In genomic region chr17:8963665-8964258, GRCh38 we compare ENCODE assay signal across 13 cellular contexts. TPM values are rescaled to one million over a fixed set of nuclear protein-coding genes. Genes with fewer than 3 reads are reported as not detected.
DNase-seq lines count a peak whose midpoint lies in the region; ATAC-seq and TF ChIP-seq lines count a peak whose summit lies in the region.
"Had no signal": no experiment of that assay in that cellular context is flagged by ENCODE, and none has a peak within 500 bp of the region (broad histone marks: within the 10 kb centered on the region; RNA-seq: fewer than 3 reads in every experiment).

No MANE protein-coding gene starts in this region.

- no peak for TF ChIP-seq CTCF in left ventricle myocardium inferior (IDR thresholded peaks at IDR 0.05; ENCODE audit: borderline replicate concordance)
- no peak for TF ChIP-seq CTCF in esophagus squamous epithelium (IDR thresholded peaks at IDR 0.05)
- TF ChIP-seq CTCF in type B pancreatic cell (conservative IDR thresholded peaks at IDR 0.05) = no peak

- no peak for ATAC-seq in T-helper 17 cell
- ATAC-seq in HG03378 (IDR thresholded peaks at IDR 0.05; ENCODE audit: unreplicated experiment) = no peak

- intact Hi-C loops in left ventricle myocardium inferior (cut with micrococcal nuclease) = no loop called here
- intact Hi-C loops in cardiac septum (cut with DNase I) = no loop called here
- intact Hi-C loops in esophagus squamous epithelium (cut with DNase I) = no loop called here

- no peaks in the 10 kb centered on the region for H3K36me3 ChIP-seq in left ventricle myocardium inferior
- no peaks in the 10 kb centered on the region for H3K36me3 ChIP-seq in esophagus squamous epithelium
- H3K36me3 ChIP-seq: BE2C had no signal

- H3K4me1 ChIP-seq in left ventricle myocardium inferior (peaks cover 6% of the 10 kb centered on the region), esophagus squamous epithelium (peaks cover 0 to 12% (median 0%) of the 10 kb centered on the region in 3 donors)
- H3K4me1 ChIP-seq: BE2C had no signal

- no peak overlapping the region for H3K27ac ChIP-seq in left ventricle myocardium inferior (replicated peaks)
- no peak overlapping the region for H3K27ac ChIP-seq in esophagus squamous epithelium

- H3K36me3 Mint-ChIP-seq in T-helper 17 cell (ENCODE audit: low read depth) (peaks cover 14% of the 10 kb centered on the region), type B pancreatic cell (no peaks in the 10 kb centered on the region)

- H3K27me3 Mint-ChIP-seq in T-helper 17 cell (no peaks in the 10 kb centered on the region), type B pancreatic cell (peaks cover 77% of the 10 kb centered on the region)

- DNase-seq in left ventricle myocardium inferior (no peak), cardiac septum (ENCODE audit: low spot score) (no peak), T-helper 17 cell (no peak), esophagus squamous epithelium (lab: John Stamatoyannopoulos, UW) (no peak), type B pancreatic cell (ENCODE audit: extremely low spot score, unreplicated experiment) (no peak), foreskin melanocyte (no peak), ureter (ENCODE audit: low spot score) (no peak)
- DNase-seq: activated CD4-positive, alpha-beta T cell treated with anti-CD3 and anti-CD28 coated beads, Interleukin-2, amount 50 U/mL, for 48 hours; BE2C; H7; SHP77 had no signal

- WGBS in esophagus squamous epithelium, 2 donors = 79 to 85% methylated on average over 12 of the region's 12 CpGs

- peaks cover 98% of the 10 kb centered on the region for H3K27me3 ChIP-seq in left ventricle myocardium inferior (ENCODE audit: low read depth)
- peaks cover 0 to 58% (median 5%) of the 10 kb centered on the region in 4 donors for H3K27me3 ChIP-seq in esophagus squamous epithelium
- H3K27me3 ChIP-seq: BE2C had no signal

- no peak for TF ChIP-seq POLR2A in esophagus squamous epithelium (IDR thresholded peaks at IDR 0.05)

- peaks cover 47% of the 10 kb centered on the region for H3K4me1 Mint-ChIP-seq in T-helper 17 cell
- peaks cover 4% of the 10 kb centered on the region for H3K4me1 Mint-ChIP-seq in type B pancreatic cell (ENCODE audit: unreplicated experiment)

- H3K4me3 ChIP-seq in left ventricle myocardium inferior (peak overlapping the region; percentile 55), esophagus squamous epithelium (peak overlapping the region in 3 of 4 donors; percentile 36 to 67 (median 49))

- peak overlapping the region; percentile 98 for H3K4me3 Mint-ChIP-seq in T-helper 17 cell
- peak overlapping the region; percentile 34 for H3K4me3 Mint-ChIP-seq in type B pancreatic cell

- H3K9me3 ChIP-seq in left ventricle myocardium inferior (replicated peaks) (no peaks in the 10 kb centered on the region), T-helper 17 cell (ENCODE audit: control insufficient read depth, low read length, poor library complexity, severe bottlenecking) (no peaks in the 10 kb centered on the region), esophagus squamous epithelium (no peaks in the 10 kb centered on the region)
- H3K9me3 ChIP-seq: BE2C had no signal

- H3K9me3 Mint-ChIP-seq in type B pancreatic cell = peaks cover 4% of the 10 kb centered on the region

- H3K27ac Mint-ChIP-seq in T-helper 17 cell = peak overlapping the region; percentile 97
- H3K27ac Mint-ChIP-seq in type B pancreatic cell = no peak overlapping the region

RNA-seq across cellular contexts. Expression of gene PIK3R5, which starts 1.7 kb away (rescaled TPM):
- total RNA-seq in left ventricle myocardium inferior (2.7 TPM), cardiac septum (2.0 TPM), T-helper 17 cell (100 to 1,000 TPM; 164 to 177 TPM), esophagus squamous epithelium (1 to 10 TPM; 1.8 to 8.8 (median 3.1) TPM), type B pancreatic cell (ENCODE audit: low replicate concordance) (0.29 TPM in 2 replicates), ureter (8.4 TPM)
- total RNA-seq: bronchial epithelial cell had no signal

RNA-seq across cellular contexts. Expression of gene NTN1, which starts 57.5 kb away (rescaled TPM):
- total RNA-seq in left ventricle myocardium inferior = 60.3 TPM
- 11.5 TPM for total RNA-seq in cardiac septum
- under 1 TPM; 0.12 to 0.16 TPM for total RNA-seq in T-helper 17 cell
- total RNA-seq in esophagus squamous epithelium = 10 to 100 TPM in 3 of 4 donors, 1 to 10 TPM in 1; 9.8 to 33.6 (median 17.6) TPM
- 10.7 and 17.4 TPM in 2 replicates for total RNA-seq in type B pancreatic cell (ENCODE audit: low replicate concordance)
- 14.4 TPM for total RNA-seq in ureter

Comparison
In these comparisons a context has a peak if more than half of its experiments do, and no peak if none do; other contexts are left out.
1. RNA of gene PIK3R5, which starts 1.7 kb away (total RNA-seq): 164 to 177 TPM in T-helper 17 cell; 8.4 TPM in ureter (single experiment), 1.8 to 8.8 TPM in esophagus squamous epithelium, 2.7 TPM in left ventricle myocardium inferior (single experiment), 2.0 TPM in cardiac septum (single experiment) and 0.29 TPM in type B pancreatic cell; every median in the first group is over 10 times any median in the second.
2. RNA of gene NTN1, which starts 57.5 kb away (total RNA-seq): 60.3 TPM in left ventricle myocardium inferior (single experiment), 9.8 to 33.6 TPM in esophagus squamous epithelium, 14.4 TPM in ureter (single experiment), 11.5 TPM in cardiac septum (single experiment) and 10.7 to 17.4 TPM in type B pancreatic cell; 0.12 to 0.16 TPM in T-helper 17 cell; every median in the first group is over 4 times any median in the second.